In the genomic region with DNA sequence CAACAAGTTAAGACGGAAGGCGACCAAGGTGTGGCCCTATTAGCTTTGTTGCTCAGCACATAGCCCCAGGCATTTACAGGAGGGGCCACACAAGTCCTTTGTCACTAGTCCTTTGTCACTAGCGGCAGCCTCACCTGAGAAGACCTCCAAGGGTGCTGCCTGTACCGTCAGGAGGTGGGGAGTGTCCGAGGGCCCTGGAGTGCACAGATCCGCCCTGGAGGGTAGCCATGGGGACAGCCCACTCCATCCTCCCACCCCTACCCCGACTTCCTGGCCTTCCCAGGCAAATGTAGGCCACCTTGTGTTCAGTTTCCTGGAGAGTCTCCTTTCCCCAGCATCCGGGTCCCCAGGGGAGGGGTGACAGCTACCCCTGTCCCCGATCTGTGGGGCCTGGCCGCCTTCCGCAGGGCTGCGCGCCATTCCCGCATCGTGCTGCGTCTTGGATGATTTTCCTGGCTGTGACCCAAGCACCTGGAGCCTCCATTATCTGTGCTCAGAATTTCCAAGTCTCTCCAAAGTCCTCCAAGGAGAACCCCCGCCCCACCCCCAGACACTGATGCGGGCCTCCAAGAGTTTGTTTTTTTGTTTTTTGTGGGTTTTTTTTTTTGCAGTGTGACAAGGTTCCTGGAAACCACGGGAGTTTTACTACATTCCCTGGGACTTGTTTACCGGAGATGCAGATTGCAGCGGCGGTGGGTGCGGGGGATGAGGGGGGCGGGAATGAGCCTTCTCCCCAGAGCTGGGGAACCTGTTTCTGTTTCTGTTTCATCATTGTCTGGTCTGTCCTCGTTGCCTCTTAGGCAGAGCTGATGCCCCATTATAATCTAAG, we compare ENCODE assay signal across 9 cellular contexts. TPM values are rescaled to one million over a fixed set of nuclear protein-coding genes. Genes with fewer than 3 reads are reported as not detected.
DNase-seq lines count a peak whose midpoint lies in the region; ATAC-seq lines count a peak whose summit lies in the region.
"Had no signal": no experiment of that assay in that cellular context is flagged by ENCODE, and none has a peak within 500 bp of the region (broad histone marks: within the 10 kb centered on the region; RNA-seq: fewer than 3 reads in every experiment).

No MANE protein-coding gene starts in this region.

- H3K4me3 ChIP-seq in iPS-20b (ENCODE audit: low read length) = peak overlapping the region; percentile 44; the same call in 1 of the 2 replicates

- H3K9me3 ChIP-seq in T-helper 17 cell (ENCODE audit: control insufficient read depth, low read length, poor library complexity, severe bottlenecking) = no peaks in the 10 kb centered on the region
- H3K9me3 ChIP-seq in iPS-20b (ENCODE audit: insufficient read depth, low read depth, low read length) = no peaks in the 10 kb centered on the region

- ATAC-seq in T-helper 17 cell (peak; percentile 54), HG02970 (IDR thresholded peaks at IDR 0.05; ENCODE audit: low FRiP score, unreplicated experiment) (no peak), left lobe of liver (no peak), HG02885 (IDR thresholded peaks at IDR 0.05; ENCODE audit: poor library complexity, unreplicated experiment) (no peak)
- ATAC-seq in stimulated activated naive CD8-positive, alpha-beta T cell treated with anti-CD3 and anti-CD28 coated beads, Interleukin-15, amount 100 ng/mL, for 72 hours = peak; percentile 75

- H3K27ac ChIP-seq in iPS-20b (ENCODE audit: low read length) = peak overlapping the region; percentile 23

- DNase-seq in NCI-H748 (lab: John Stamatoyannopoulos, UW; ENCODE audit: unreplicated experiment) (peak; percentile 60), NCI-H748 treated with DMSO at 0.1 percent for 48 hours (lab: John Stamatoyannopoulos, UW) (no peak), T-helper 17 cell (no peak), left lobe of liver (ENCODE audit: low spot score) (no peak)
- no peak for DNase-seq in stimulated activated naive CD8-positive, alpha-beta T cell treated with anti-CD3 and anti-CD28 coated beads, Interleukin-15, amount 100 ng/mL, for 72 hours

- no peaks in the 10 kb centered on the region for H3K36me3 ChIP-seq in iPS-20b (ENCODE audit: insufficient read depth, low read depth, low read length)

- peak overlapping the region; percentile 74 for H3K27ac Mint-ChIP-seq in T-helper 17 cell
- peak overlapping the region in 1 of 2 donors; percentile 63 for H3K27ac Mint-ChIP-seq in stimulated activated naive CD8-positive, alpha-beta T cell treated with anti-CD3 and anti-CD28 coated beads, Interleukin-15, amount 100 ng/mL, for 72 hours

- peaks cover 22% of the 10 kb centered on the region for H3K4me1 ChIP-seq in iPS-20b (ENCODE audit: insufficient read depth, low read length)

- H3K9me3 Mint-ChIP-seq in stimulated activated naive CD8-positive, alpha-beta T cell treated with anti-CD3 and anti-CD28 coated beads, Interleukin-15, amount 100 ng/mL, for 72 hours = no peaks in the 10 kb centered on the region

- H3K9ac ChIP-seq in iPS-20b (ENCODE audit: low read depth, low read length) = peak overlapping the region; percentile 77

- peak overlapping the region; percentile 47 for H3K4me3 Mint-ChIP-seq in T-helper 17 cell
- H3K4me3 Mint-ChIP-seq in stimulated activated naive CD8-positive, alpha-beta T cell treated with anti-CD3 and anti-CD28 coated beads, Interleukin-15, amount 100 ng/mL, for 72 hours = peak overlapping the region; percentile 13 to 69

- peaks cover 16% of the 10 kb centered on the region for H3K4me1 Mint-ChIP-seq in T-helper 17 cell
- peaks cover 47% of the 10 kb centered on the region for H3K4me1 Mint-ChIP-seq in stimulated activated naive CD8-positive, alpha-beta T cell treated with anti-CD3 and anti-CD28 coated beads, Interleukin-15, amount 100 ng/mL, for 72 hours

- H3K36me3 Mint-ChIP-seq in T-helper 17 cell (ENCODE audit: low read depth) = no peaks in the 10 kb centered on the region

- H3K27me3 Mint-ChIP-seq in T-helper 17 cell = no peaks in the 10 kb centered on the region
- no peaks in the 10 kb centered on the region for H3K27me3 Mint-ChIP-seq in stimulated activated naive CD8-positive, alpha-beta T cell treated with anti-CD3 and anti-CD28 coated beads, Interleukin-15, amount 100 ng/mL, for 72 hours

- no peaks in the 10 kb centered on the region for H3K27me3 ChIP-seq in iPS-20b (ENCODE audit: insufficient read depth, low read length)

RNA-seq across cellular contexts. Expression of gene TEX44, which starts 28.6 kb away (rescaled TPM):
- not detected for total RNA-seq in T-helper 17 cell
- total RNA-seq in left lobe of liver = not detected
- total RNA-seq: epithelial cell of proximal tubule had no signal

Comparison
In these comparisons a context has a peak if more than half of its experiments do, and no peak if none do; other contexts are left out.
1. ATAC-seq: peak in T-helper 17 cell (single experiment) and stimulated activated naive CD8-positive, alpha-beta T cell treated with anti-CD3 and anti-CD28 coated beads, Interleukin-15, amount 100 ng/mL, for 72 hours (single experiment); none in HG02970 (single experiment), left lobe of liver (single experiment) and HG02885 (single experiment).